ENCODE assay signal across 1 cellular context in genomic region chr18:8860845-8861642, GRCh38.
TF ChIP-seq lines count a peak whose summit lies in the region.

No MANE protein-coding gene starts in this region.

TF ChIP-seq in SK-N-SH, 30 proteins besides CTCF, POLR2A, EP300 and RAD21:
- TF ChIP-seq MEF2A (IDR thresholded peaks at IDR 0.05; ENCODE audit: borderline replicate concordance, low read depth) = no peak
- no peak for TF ChIP-seq RCOR1 (IDR thresholded peaks at IDR 0.05; ENCODE audit: low read length)
- TF ChIP-seq GABPA (IDR thresholded peaks at IDR 0.05; ENCODE audit: low read depth) = no peak
- TF ChIP-seq EZH2phosphoT487 (IDR thresholded peaks at IDR 0.05; ENCODE audit: borderline replicate concordance, low read depth) = no peak
- no peak for TF ChIP-seq JUND (IDR thresholded peaks at IDR 0.05)
- TF ChIP-seq FOXM1 (IDR thresholded peaks at IDR 0.05; ENCODE audit: low read depth) = no peak
- TF ChIP-seq FOXJ3 (CRISPR knock-in tag; IDR thresholded peaks at IDR 0.05) = no peak
- no peak for TF ChIP-seq MXI1 (IDR thresholded peaks at IDR 0.05; ENCODE audit: low read depth, low read length)
- no peak for TF ChIP-seq PBX3 (IDR thresholded peaks at IDR 0.05)
- TF ChIP-seq ELF1 (IDR thresholded peaks at IDR 0.05) = no peak
- TF ChIP-seq MAX (IDR thresholded peaks at IDR 0.05; ENCODE audit: low read depth) = no peak
- TF ChIP-seq CHD2 (IDR thresholded peaks at IDR 0.05; ENCODE audit: low read length, partially characterized antibody) = no peak
